In genomic region chr2:216222650-216223352, GRCh38 we compare ENCODE assay signal across 9 cellular contexts.
DNase-seq lines count a peak whose midpoint lies in the region; TF ChIP-seq lines count a peak whose summit lies in the region.
"Had no signal": no experiment of that assay in that cellular context is flagged by ENCODE, and none has a peak within 500 bp of the region (broad histone marks: within the 10 kb centered on the region; RNA-seq: fewer than 3 reads in every experiment).

No MANE protein-coding gene starts in this region.

- H3K4me1 Mint-ChIP-seq in activated naive CD4-positive, alpha-beta T cell treated with anti-CD3 and anti-CD28 coated beads, Interleukin-2, amount 50 U/mL, for 24 hours, result peaks cover 22% of the 10 kb centered on the region
- H3K4me1 Mint-ChIP-seq in HFFc6 (ENCODE audit: low read depth), result peaks cover 62% of the 10 kb centered on the region

- H3K27me3 Mint-ChIP-seq in activated naive CD4-positive, alpha-beta T cell treated with anti-CD3 and anti-CD28 coated beads, Interleukin-2, amount 50 U/mL, for 24 hours, result no peaks in the 10 kb centered on the region
- H3K27me3 Mint-ChIP-seq in HFFc6 (ENCODE audit: insufficient read depth), result peaks cover 3% of the 10 kb centered on the region; the same call in 1 of the 2 replicates

- H3K27ac ChIP-seq in OCI-LY1 (ENCODE audit: low read depth, low read length, poor library complexity, severe bottlenecking) (no peak overlapping the region), esophagus squamous epithelium (no peak overlapping the region)
- H3K27ac ChIP-seq: thoracic aorta had no signal

- H4K20me1 ChIP-seq in OCI-LY1 (ENCODE audit: insufficient read depth, low read length), result no peaks in the 10 kb centered on the region

- no peak overlapping the region for H2AFZ ChIP-seq in OCI-LY1 (ENCODE audit: low read length)

- H3K9me3 Mint-ChIP-seq in activated naive CD4-positive, alpha-beta T cell treated with anti-CD3 and anti-CD28 coated beads, Interleukin-2, amount 50 U/mL, for 24 hours, result no peaks in the 10 kb centered on the region
- no peaks in the 10 kb centered on the region for H3K9me3 Mint-ChIP-seq in HFFc6

- no peak overlapping the region for H3K4me2 ChIP-seq in OCI-LY1 (ENCODE audit: low read length)

- no peak for DNase-seq in activated naive CD4-positive, alpha-beta T cell (lab: John Stamatoyannopoulos, UW)
- DNase-seq in HFFc6, result peak; percentile 63
- DNase-seq in glomerular visceral epithelial cell (ENCODE audit: extremely low spot score), result peak; percentile 61
- no peak for DNase-seq in SHP77 (lab: John Stamatoyannopoulos, UW)
- DNase-seq in esophagus squamous epithelium (lab: John Stamatoyannopoulos, UW), result no peak
- no peak for DNase-seq in NCI-H187 treated with DMSO at 0.1 percent for 48 hours (lab: John Stamatoyannopoulos, UW)

- no peaks in the 10 kb centered on the region for H3K9me2 ChIP-seq in OCI-LY1 (ENCODE audit: low read depth, low read length)

- H3K27me3 ChIP-seq in OCI-LY1 (ENCODE audit: insufficient read depth, low read length) (no peaks in the 10 kb centered on the region), esophagus squamous epithelium (no peaks in the 10 kb centered on the region)

- no peaks in the 10 kb centered on the region for H3K4me1 ChIP-seq in OCI-LY1 (ENCODE audit: insufficient read depth, low read length, severe bottlenecking)
- H3K4me1 ChIP-seq in esophagus squamous epithelium, result no peaks in the 10 kb centered on the region

- H3K4me3 ChIP-seq in OCI-LY1 (ENCODE audit: low read depth, low read length, poor library complexity, severe bottlenecking), result no peak overlapping the region
- H3K4me3 ChIP-seq in esophagus squamous epithelium, result no peak overlapping the region
- H3K4me3 ChIP-seq: thoracic aorta had no signal

- TF ChIP-seq CTCF in HFFc6 (IDR thresholded peaks at IDR 0.05), result peak; percentile 76
- TF ChIP-seq CTCF in OCI-LY1 (IDR thresholded peaks at IDR 0.05; ENCODE audit: low read length), result peak; percentile 47; the same call in 1 of the 2 replicates
- TF ChIP-seq CTCF in esophagus squamous epithelium (IDR thresholded peaks at IDR 0.05), result peak in 2 of 6 experiments; percentile 11 to 40

- no peak for TF ChIP-seq POLR2A in esophagus squamous epithelium (IDR thresholded peaks at IDR 0.05)

- peaks cover 2% of the 10 kb centered on the region for H3K36me3 Mint-ChIP-seq in activated naive CD4-positive, alpha-beta T cell treated with anti-CD3 and anti-CD28 coated beads, Interleukin-2, amount 50 U/mL, for 24 hours
- peaks cover 15% of the 10 kb centered on the region for H3K36me3 Mint-ChIP-seq in HFFc6 (ENCODE audit: low read depth)

- H3K9me3 ChIP-seq in OCI-LY1 (ENCODE audit: low read length) (no peaks in the 10 kb centered on the region), esophagus squamous epithelium (no peaks in the 10 kb centered on the region)
- H3K9me3 ChIP-seq: thoracic aorta had no signal

- H3K79me2 ChIP-seq in OCI-LY1 (ENCODE audit: insufficient read depth, low read length), result no peaks in the 10 kb centered on the region

- no peaks in the 10 kb centered on the region for H3F3A ChIP-seq in OCI-LY1 (ENCODE audit: insufficient read depth, low read length)

- WGBS in esophagus squamous epithelium, 2 donors, result 62 to 67% methylated on average over 4 of the region's 4 CpGs

- H3K9ac ChIP-seq in OCI-LY1 (ENCODE audit: low read length), result no peak overlapping the region

- no peak overlapping the region for H3K4me3 Mint-ChIP-seq in activated naive CD4-positive, alpha-beta T cell treated with anti-CD3 and anti-CD28 coated beads, Interleukin-2, amount 50 U/mL, for 24 hours
- H3K4me3 Mint-ChIP-seq in HFFc6, result peak overlapping the region; percentile 37

- intact Hi-C loops in esophagus squamous epithelium (cut with DNase I), result no loop called here

- H3K27ac Mint-ChIP-seq in activated naive CD4-positive, alpha-beta T cell treated with anti-CD3 and anti-CD28 coated beads, Interleukin-2, amount 50 U/mL, for 24 hours, result peak overlapping the region; percentile 15
- peak overlapping the region; percentile 78 for H3K27ac Mint-ChIP-seq in HFFc6

- H3K36me3 ChIP-seq in OCI-LY1 (ENCODE audit: insufficient read depth, low read length) (peaks cover 13% of the 10 kb centered on the region; the same call in 1 of the 2 replicates), esophagus squamous epithelium (no peaks in the 10 kb centered on the region)

Comparison
In these comparisons a context has a peak if more than half of its experiments do, and no peak if none do; other contexts are left out.
1. DNase-seq: peak in HFFc6 (single experiment) and glomerular visceral epithelial cell (single experiment); none in activated naive CD4-positive, alpha-beta T cell (0 of 4), SHP77 (0 of 2), esophagus squamous epithelium (single experiment) and NCI-H187 treated with DMSO at 0.1 percent for 48 hours (single experiment).